ENCODE assay signal across 23 cellular contexts in genomic region chr2:109141727-109142283, GRCh38.
"Had no signal": no experiment of that assay in that cellular context is flagged by ENCODE, and none has a peak within 500 bp of the region (broad histone marks: within the 10 kb centered on the region; RNA-seq: fewer than 3 reads in every experiment).

No MANE protein-coding gene starts in this region.

- H3K4me3 ChIP-seq: colonic mucosa, esophagus squamous epithelium, gastrocnemius medialis, heart right ventricle, left lung, lower lobe of right lung had no signal

- ATAC-seq: effector memory CD8-positive, alpha-beta T cell; esophagus mucosa; gastrocnemius medialis; heart right ventricle; left cardiac atrium; left lung; left ventricle myocardium superior; lower lobe of right lung; naive thymus-derived CD4-positive, alpha-beta T cell had no signal

- H3K9me3 ChIP-seq: colonic mucosa, esophagus squamous epithelium, gastrocnemius medialis, heart right ventricle, left lung, lower lobe of right lung had no signal

- H3K36me3 ChIP-seq: colonic mucosa, esophagus squamous epithelium, gastrocnemius medialis, heart right ventricle, left lung, lower lobe of right lung had no signal

- DNase-seq: colonic mucosa; cortex of kidney; effector CD8-positive, alpha-beta T cell; effector memory CD8-positive, alpha-beta T cell; endodermal cell; erythroblast; esophagus squamous epithelium; foreskin fibroblast; foreskin melanocyte; gastrocnemius medialis; glutamatergic neuron; head of caudate nucleus; heart right ventricle; hippocampal formation; left cardiac atrium; left lung; left ventricle myocardium superior; lower lobe of right lung; mesenchymal stem cell; midbrain; naive thymus-derived CD4-positive, alpha-beta T cell had no signal

- H3K27me3 ChIP-seq: colonic mucosa, esophagus squamous epithelium, gastrocnemius medialis, heart right ventricle, left lung had no signal

- H3K4me1 ChIP-seq: colonic mucosa, esophagus squamous epithelium, gastrocnemius medialis, left lung, lower lobe of right lung had no signal

- H3K27ac ChIP-seq: colonic mucosa, epithelial cell of prostate, esophagus squamous epithelium, gastrocnemius medialis, heart right ventricle, left lung, lower lobe of right lung had no signal
